In genomic region chr22:47372596-47373385, GRCh38 we compare ENCODE assay signal across 16 cellular contexts.
"Had no signal": no experiment of that assay in that cellular context is flagged by ENCODE, and none has a peak within 500 bp of the region (broad histone marks: within the 10 kb centered on the region; RNA-seq: fewer than 3 reads in every experiment).

No MANE protein-coding gene starts in this region.

- H3K4me1 ChIP-seq: tibial nerve had no signal

- H3K4me3 ChIP-seq: ovary, tibial nerve had no signal

- H3K27ac ChIP-seq: brain microvascular endothelial cell, epithelial cell of prostate, ovary, tibial nerve had no signal

- H3K9me3 ChIP-seq: ovary, tibial nerve had no signal

- DNase-seq: activated B cell treated with CpG ODN at 0.5 μM for 24 hours; activated CD4-positive, alpha-beta T cell treated with anti-CD3 and anti-CD28 coated beads, Interleukin-2, amount 50 U/mL, for 1 hour; activated naive CD8-positive, alpha-beta T cell treated with anti-CD3 and anti-CD28 coated beads, Interleukin-2, amount 10 ng/mL, durations not matched to agents 7 days and 5 days; activated T-cell treated with anti-CD3 and anti-CD28 coated beads, Interleukin-2, amount 50 U/mL, for 48 hours; anterior cingulate cortex; brain microvascular endothelial cell; effector CD8-positive, alpha-beta T cell; immature natural killer cell; midbrain; stimulated activated CD4-positive, alpha-beta T cell treated with anti-CD3 and anti-CD28 coated beads, Interleukin-15, amount 100 ng/mL, for 24 hours; stimulated activated CD4-positive, alpha-beta T cell treated with anti-CD3 and anti-CD28 coated beads, Interleukin-4, amount 100 ng/mL, for 1 hour; stimulated activated naive B cell treated with anti-CD40 and anti-IgM and Interleukin-4, amounts not matched to agents 10 μg/mL and 1 μg/mL and 100 μg/mL, for 72 hours; SW 1271 had no signal

- ATAC-seq: stimulated activated naive B cell treated with anti-CD40 and anti-IgM and Interleukin-4, amounts not matched to agents 10 μg/mL and 1 μg/mL and 100 μg/mL, for 72 hours had no signal

- H3K27me3 ChIP-seq: brain microvascular endothelial cell, ovary, tibial nerve had no signal

- H3K36me3 ChIP-seq: brain microvascular endothelial cell, ovary, tibial nerve had no signal
